ENCODE assay signal across 29 cellular contexts in the genomic region with DNA sequence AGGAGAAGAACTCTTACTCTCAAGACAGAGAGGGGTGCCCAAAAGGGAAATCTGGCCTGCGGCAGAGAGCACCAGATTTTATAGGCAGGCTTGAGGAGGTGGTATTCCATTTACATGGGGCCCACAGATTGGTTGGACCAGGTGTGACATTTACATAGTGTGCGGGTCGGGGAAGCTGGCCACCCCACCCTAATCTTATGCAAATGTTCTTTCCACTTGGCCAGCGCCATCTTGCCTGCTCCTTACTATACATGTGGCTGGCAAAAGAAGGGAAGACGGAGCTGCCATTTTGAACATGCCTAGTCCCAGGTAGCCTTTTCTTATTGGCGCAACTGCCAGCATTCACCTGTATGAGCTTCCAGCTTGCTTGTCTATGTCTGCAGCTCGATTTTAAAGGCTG. TPM values are rescaled to one million over a fixed set of nuclear protein-coding genes. Genes with fewer than 3 reads are reported as not detected.
"Had no signal": no experiment of that assay in that cellular context is flagged by ENCODE, and none has a peak within 500 bp of the region (broad histone marks: within the 10 kb centered on the region; RNA-seq: fewer than 3 reads in every experiment).

No MANE protein-coding gene starts in this region.

- H3K27ac Mint-ChIP-seq: dendritic cell treated with granulocyte-macrophage colony-stimulating factor and Interleukin-4, amounts not matched to agents 40 ng/mL and 50 ng/mL, for 4 days; endodermal cell; immature natural killer cell; nephron progenitor cell; stimulated activated effector memory CD8-positive, alpha-beta T cell treated with anti-CD3 and anti-CD28 coated beads, Interleukin-12 subunit alpha, Interleukin-12 subunit beta, amount 100 ng/mL, for 72 hours; type B pancreatic cell had no signal

- H3K27ac ChIP-seq: colonic mucosa, epithelial cell of prostate, foreskin keratinocyte, gastroesophageal sphincter, heart left ventricle, hepatocyte, lower lobe of right lung, ovary, psoas muscle, sigmoid colon, stomach, thyroid gland had no signal

- H3K36me3 ChIP-seq: colonic mucosa, gastroesophageal sphincter, heart left ventricle, lower lobe of right lung, ovary, sigmoid colon, stomach, thyroid gland had no signal

- H3K4me3 ChIP-seq: colonic mucosa, gastroesophageal sphincter, heart left ventricle, hepatocyte, lower lobe of right lung, ovary, psoas muscle, sigmoid colon, stomach, thyroid gland had no signal

- ATAC-seq: esophagus mucosa; foreskin keratinocyte; gastroesophageal sphincter; heart left ventricle; left ventricle myocardium superior; lower lobe of right lung; naive thymus-derived CD8-positive, alpha-beta T cell; psoas muscle; right cardiac atrium; stimulated activated effector memory CD8-positive, alpha-beta T cell treated with anti-CD3 and anti-CD28 coated beads, Interleukin-12 subunit alpha, Interleukin-12 subunit beta, amount 100 ng/mL, for 72 hours had no signal

- H3K36me3 Mint-ChIP-seq: immature natural killer cell; stimulated activated effector memory CD8-positive, alpha-beta T cell treated with anti-CD3 and anti-CD28 coated beads, Interleukin-12 subunit alpha, Interleukin-12 subunit beta, amount 100 ng/mL, for 72 hours had no signal

- H3K4me1 Mint-ChIP-seq: immature natural killer cell; naive thymus-derived CD8-positive, alpha-beta T cell; stimulated activated effector memory CD8-positive, alpha-beta T cell treated with anti-CD3 and anti-CD28 coated beads, Interleukin-12 subunit alpha, Interleukin-12 subunit beta, amount 100 ng/mL, for 72 hours had no signal

- H3K27me3 Mint-ChIP-seq: type B pancreatic cell had no signal

- H3K4me1 ChIP-seq: colonic mucosa, foreskin keratinocyte, lower lobe of right lung, psoas muscle, stomach had no signal

- H3K27me3 ChIP-seq: colonic mucosa, gastroesophageal sphincter, hepatocyte, ovary, thyroid gland had no signal

- DNase-seq: colonic mucosa; effector CD8-positive, alpha-beta T cell; endodermal cell; foreskin keratinocyte; heart left ventricle; immature natural killer cell; left ventricle myocardium superior; lower lobe of right lung; naive thymus-derived CD8-positive, alpha-beta T cell; nephron progenitor cell; occipital lobe; ovary; posterior cingulate gyrus; psoas muscle; right cardiac atrium; sigmoid colon; stimulated activated CD4-positive, alpha-beta T cell treated with anti-CD3 and anti-CD28 coated beads, Interleukin-2, amount 100 ng/mL, for 24 hours; stimulated activated CD4-positive, alpha-beta T cell treated with anti-CD3 and anti-CD28 coated beads, Interleukin-4, amount 100 ng/mL, for 24 hours; stimulated activated naive CD4-positive, alpha-beta T cell treated with Interleukin-2 at 50 U/mL for 16 hours; stomach; thyroid gland had no signal

- H3K9me3 ChIP-seq: colonic mucosa, lower lobe of right lung, sigmoid colon, thyroid gland had no signal

- H3K4me3 Mint-ChIP-seq: dendritic cell treated with granulocyte-macrophage colony-stimulating factor and Interleukin-4, amounts not matched to agents 40 ng/mL and 50 ng/mL, for 4 days; endodermal cell; immature natural killer cell; naive thymus-derived CD8-positive, alpha-beta T cell; nephron progenitor cell; stimulated activated effector memory CD8-positive, alpha-beta T cell treated with anti-CD3 and anti-CD28 coated beads, Interleukin-12 subunit alpha, Interleukin-12 subunit beta, amount 100 ng/mL, for 72 hours; type B pancreatic cell had no signal

RNA-seq across cellular contexts. Expression of a gene that starts 34.8 kb away (rescaled TPM):
- total RNA-seq: foreskin keratinocyte; left ventricle myocardium superior; mesenteric fat pad; naive thymus-derived CD8-positive, alpha-beta T cell; psoas muscle had no signal
